In the genomic region with DNA sequence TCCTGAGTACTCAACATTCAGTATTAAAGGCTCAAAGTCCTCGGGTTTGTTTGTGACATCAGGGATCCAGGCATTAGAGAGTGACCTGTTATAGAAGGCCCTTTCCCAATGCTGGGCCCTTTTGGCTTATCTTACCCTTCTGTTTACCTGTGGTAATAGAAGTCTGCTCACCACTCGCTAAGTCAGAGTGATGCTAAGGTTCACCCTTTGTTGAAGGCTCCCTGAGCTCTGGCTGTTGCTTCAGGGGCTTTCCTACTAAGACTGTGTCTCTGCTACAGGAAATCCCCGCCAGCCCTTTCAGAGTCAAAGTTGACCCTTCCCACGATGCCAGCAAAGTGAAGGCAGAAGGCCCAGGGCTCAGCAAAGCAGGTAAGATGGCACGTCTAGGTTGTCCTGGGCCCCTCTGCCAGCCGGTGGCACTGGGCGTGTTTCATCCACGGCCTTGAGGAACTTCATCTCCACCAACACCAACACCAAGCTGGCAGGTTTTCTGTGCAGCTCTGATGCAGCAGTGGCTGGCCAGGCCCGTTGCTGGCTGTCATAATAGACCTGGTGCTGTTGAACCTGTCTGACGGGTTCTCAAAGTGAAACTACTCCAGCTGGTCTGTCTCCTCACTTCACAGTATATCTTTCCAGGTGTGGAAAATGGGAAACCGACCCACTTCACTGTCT, we compare ENCODE assay signal across 10 cellular contexts.
DNase-seq lines count a peak whose midpoint lies in the region; ATAC-seq lines count a peak whose summit lies in the region.
"Had no signal": no experiment of that assay in that cellular context is flagged by ENCODE, and none has a peak within 500 bp of the region (broad histone marks: within the 10 kb centered on the region; RNA-seq: fewer than 3 reads in every experiment).

No MANE protein-coding gene starts in this region.

- peak overlapping the region; percentile 17 for H3K4me3 Mint-ChIP-seq in memory B cell

- H3K27me3 Mint-ChIP-seq in memory B cell: no peaks in the 10 kb centered on the region

- peak; percentile 51 for ATAC-seq in HG02571 (IDR thresholded peaks at IDR 0.05; ENCODE audit: unreplicated experiment)
- ATAC-seq in memory B cell (ENCODE audit: low read depth): peak; percentile 21
- ATAC-seq in GM21528 (IDR thresholded peaks at IDR 0.05; ENCODE audit: low FRiP score, unreplicated experiment): no peak
- ATAC-seq: K562 had no signal

- peak overlapping the region; percentile 91 for H3K27ac Mint-ChIP-seq in memory B cell

- H3K4me1 Mint-ChIP-seq in memory B cell: peaks cover 23% of the 10 kb centered on the region

- peaks cover 41% of the 10 kb centered on the region for H3K36me3 Mint-ChIP-seq in memory B cell

- no peaks in the 10 kb centered on the region for H3K9me3 Mint-ChIP-seq in memory B cell

- peak; percentile 50 for DNase-seq in DMS53 treated with DMSO at 0.1 percent for 48 hours (lab: John Stamatoyannopoulos, UW; ENCODE audit: unreplicated experiment)
- peak; percentile 89 for DNase-seq in NCI-H748 (lab: John Stamatoyannopoulos, UW; ENCODE audit: unreplicated experiment)
- peak in 1 of 2 donors; percentile 34 for DNase-seq in memory B cell (ENCODE audit: low spot score in 2 of 2)
- no peak for DNase-seq in stimulated activated naive CD4-positive, alpha-beta T cell treated with Interleukin-2 at 50 U/mL for 16 hours (lab: John Stamatoyannopoulos, UW)
- DNase-seq in retina: no peak
- DNase-seq in H4 (ENCODE audit: low spot score): no peak
- DNase-seq: glutamatergic neuron had no signal

Comparison
In these comparisons a context has a peak if more than half of its experiments do, and no peak if none do; other contexts are left out.
1. DNase-seq: peak in DMS53 treated with DMSO at 0.1 percent for 48 hours (single experiment) and NCI-H748 (single experiment); none in stimulated activated naive CD4-positive, alpha-beta T cell treated with Interleukin-2 at 50 U/mL for 16 hours (single experiment), retina (single experiment) and H4 (single experiment).